In genomic region chr18:58605027-58606020, GRCh38 we compare ENCODE assay signal across 9 cellular contexts.
A peak's percentile ranks its signal among the peaks of the same experiment; 100 is the strongest.
DNase-seq lines count a peak whose midpoint lies in the region; ATAC-seq and TF ChIP-seq lines count a peak whose summit lies in the region.
"Had no signal": no experiment of that assay in that cellular context is flagged by ENCODE, and none has a peak within 500 bp of the region (broad histone marks: within the 10 kb centered on the region; RNA-seq: fewer than 3 reads in every experiment).

No MANE protein-coding gene starts in this region.

- TF ChIP-seq CTCF in cardiac fibroblast (IDR thresholded peaks at IDR 0.05; ENCODE audit: low read depth, low read length), result no peak

- H3K4me3 ChIP-seq in cardiac fibroblast (replicated peaks in 1 of 2; ENCODE audit: low read depth in 2 of 2, low read length in 2 of 2), result no peak overlapping the region

- DNase-seq in T follicular helper cell (ENCODE audit: low read depth) (peak; percentile 10), cardiac fibroblast (ENCODE audit: low read depth in 2 of 2) (peak; percentile 56 to 88), Ammon's horn (ENCODE audit: low spot score) (no peak), UCSD-AML1 (lab: John Stamatoyannopoulos, UW; ENCODE audit: unreplicated experiment) (no peak), NCI-H510A treated with DMSO at 0.1 percent for 48 hours (lab: John Stamatoyannopoulos, UW) (no peak)
- DNase-seq in stimulated activated CD8-positive, alpha-beta memory T cell treated with anti-CD3 and anti-CD28 coated beads, Interleukin-4, amount 100 ng/mL, for 4 hours (ENCODE audit: low read depth in 2 of 2, low spot score in 1 of 2), result peak; percentile 14 to 15
- DNase-seq: anterior cingulate cortex, NCI-H2081 had no signal

- ATAC-seq in HG02610 (IDR thresholded peaks at IDR 0.05; ENCODE audit: unreplicated experiment), result peak; percentile 63

Comparison
In these comparisons a context has a peak if more than half of its experiments do, and no peak if none do; other contexts are left out.
1. DNase-seq: peak in T follicular helper cell (single experiment), cardiac fibroblast (2 of 2) and stimulated activated CD8-positive, alpha-beta memory T cell treated with anti-CD3 and anti-CD28 coated beads, Interleukin-4, amount 100 ng/mL, for 4 hours (2 of 2); none in Ammon's horn (single experiment), UCSD-AML1 (single experiment) and NCI-H510A treated with DMSO at 0.1 percent for 48 hours (single experiment).